8 cellular contexts compared by ENCODE assay signal in genomic region chr12:32399045-32399372, GRCh38. TPM values are rescaled to one million over a fixed set of nuclear protein-coding genes. Genes with fewer than 3 reads are reported as not detected.
DNase-seq lines count a peak whose midpoint lies in the region; ATAC-seq, FAIRE-seq and TF ChIP-seq lines count a peak whose summit lies in the region.

No MANE protein-coding gene starts in this region.

- H3K4me3 Mint-ChIP-seq in CD4-positive, alpha-beta T cell = peak overlapping the region; percentile 76
- H3K4me3 Mint-ChIP-seq in effector memory CD8-positive, alpha-beta T cell = peak overlapping the region; percentile 79 to 86
- H3K4me3 Mint-ChIP-seq in neural progenitor cell = peak overlapping the region; percentile 83

- H3K4me3 ChIP-seq in LNCaP clone FGC (ENCODE audit: low read depth, low read length) (peak overlapping the region; percentile 42), neural progenitor cell (peak overlapping the region; percentile 80)

- peaks cover 39% of the 10 kb centered on the region for H3F3A ChIP-seq in neural progenitor cell (ENCODE audit: low read depth)

- no peak overlapping the region for H3K9ac ChIP-seq in neural progenitor cell

- peaks cover 8% of the 10 kb centered on the region for H3K4me1 ChIP-seq in neural progenitor cell

- no peaks in the 10 kb centered on the region for H3K9me3 Mint-ChIP-seq in CD4-positive, alpha-beta T cell
- H3K9me3 Mint-ChIP-seq in effector memory CD8-positive, alpha-beta T cell = no peaks in the 10 kb centered on the region
- H3K9me3 Mint-ChIP-seq in neural progenitor cell = no peaks in the 10 kb centered on the region

- CTCF ChIA-PET in CD4-positive, alpha-beta T cell (lab: Charles Lee) = no interaction called here

- intact Hi-C loops in CD4-positive, alpha-beta T cell (cut with DNase I, micrococcal nuclease) = no loop called here

- no peaks in the 10 kb centered on the region for H3K36me3 ChIP-seq in neural progenitor cell

- no peaks in the 10 kb centered on the region for H3K9me3 ChIP-seq in CD4-positive, alpha-beta T cell (ENCODE audit: control insufficient read depth, low read length)
- H3K9me3 ChIP-seq in neural progenitor cell (ENCODE audit: low read depth) = no peaks in the 10 kb centered on the region

- H3K27me3 ChIP-seq in CD4-positive, alpha-beta T cell (ENCODE audit: control insufficient read depth, insufficient read depth, low read length) = peaks cover 20% of the 10 kb centered on the region
- H3K27me3 ChIP-seq in neural progenitor cell = peaks cover 11% of the 10 kb centered on the region

- no peak overlapping the region for H3K27ac Mint-ChIP-seq in CD4-positive, alpha-beta T cell
- H3K27ac Mint-ChIP-seq in effector memory CD8-positive, alpha-beta T cell = no peak overlapping the region
- no peak overlapping the region for H3K27ac Mint-ChIP-seq in neural progenitor cell

- peaks cover 40% of the 10 kb centered on the region for H3K79me2 ChIP-seq in neural progenitor cell (ENCODE audit: low read depth)

- peaks cover 57% of the 10 kb centered on the region for H3K27me3 Mint-ChIP-seq in CD4-positive, alpha-beta T cell
- peaks cover 36 to 39% of the 10 kb centered on the region in 2 donors for H3K27me3 Mint-ChIP-seq in effector memory CD8-positive, alpha-beta T cell
- peaks cover 23% of the 10 kb centered on the region for H3K27me3 Mint-ChIP-seq in neural progenitor cell (ENCODE audit: insufficient read depth, low read depth)

- POLR2A ChIA-PET in CD4-positive, alpha-beta T cell (lab: Charles Lee) = interaction anchor here (0.7 kb wide), 1 partner anchor 57 kb away, joined by 3 read pairs; no protein-coding TSS in a partner anchor

- no peak for ATAC-seq in CD4-positive, alpha-beta T cell (ENCODE audit: poor library complexity)
- no peak for ATAC-seq in effector memory CD8-positive, alpha-beta T cell (replicated peaks)
- ATAC-seq in GM18867 (IDR thresholded peaks at IDR 0.05; ENCODE audit: unreplicated experiment) = no peak

- H3K4me2 ChIP-seq in neural progenitor cell = peak overlapping the region; percentile 92

- DNase-seq in CD4-positive, alpha-beta T cell = no peak
- DNase-seq in LNCaP clone FGC (ENCODE audit: low read depth) = no peak
- DNase-seq in effector memory CD8-positive, alpha-beta T cell = no peak
- DNase-seq in neural progenitor cell (ENCODE audit: low spot score) = no peak
- DNase-seq in iPS-NIHi7 (ENCODE audit: extremely low spot score) = no peak
- no peak for DNase-seq in HTR-8/SVneo (ENCODE audit: insufficient read length, low spot score)
- no peak for DNase-seq in HUDEP-2 (lab: John Stamatoyannopoulos, UW; ENCODE audit: unreplicated experiment in 76 of 76)

- H2AFZ ChIP-seq in neural progenitor cell (replicated peaks) = peak overlapping the region; percentile 92

- no peaks in the 10 kb centered on the region for H4K20me1 ChIP-seq in neural progenitor cell (ENCODE audit: low read depth)

- TF ChIP-seq CTCF in CD4-positive, alpha-beta T cell (IDR thresholded peaks at IDR 0.05) = no peak
- TF ChIP-seq CTCF in LNCaP clone FGC (IDR thresholded peaks at IDR 0.05; ENCODE audit: control insufficient read depth, extremely low read depth, insufficient read depth) (no peak), neural progenitor cell (IDR thresholded peaks at IDR 0.05) (no peak)

- H3K36me3 Mint-ChIP-seq in CD4-positive, alpha-beta T cell (ENCODE audit: low read depth) = no peaks in the 10 kb centered on the region
- no peaks in the 10 kb centered on the region for H3K36me3 Mint-ChIP-seq in effector memory CD8-positive, alpha-beta T cell (ENCODE audit: insufficient read depth)
- no peaks in the 10 kb centered on the region for H3K36me3 Mint-ChIP-seq in neural progenitor cell

- H3K4me1 Mint-ChIP-seq in CD4-positive, alpha-beta T cell (ENCODE audit: low read depth) = no peaks in the 10 kb centered on the region
- H3K4me1 Mint-ChIP-seq in effector memory CD8-positive, alpha-beta T cell (ENCODE audit: low read depth in 2 of 2) = peaks cover 0 to 7% of the 10 kb centered on the region in 2 donors
- H3K4me1 Mint-ChIP-seq in neural progenitor cell = peaks cover 13% of the 10 kb centered on the region

- H3K27ac ChIP-seq in CD4-positive, alpha-beta T cell (ENCODE audit: low read depth, low read length) = no peak overlapping the region
- peak overlapping the region; percentile 78 for H3K27ac ChIP-seq in neural progenitor cell

- FAIRE-seq in HTR-8/SVneo (lab: Jason Lieb, UNC) = no peak

RNA-seq across cellular contexts. Expression of gene FGD4, which starts 0.3 kb away (rescaled TPM):
- under 1 TPM; 0.25 to 0.34 TPM for total RNA-seq in CD4-positive, alpha-beta T cell
- 29.6 and 41.4 TPM in 2 replicates for total RNA-seq in neural progenitor cell (ENCODE audit: low replicate concordance)

Comparison
In these comparisons a context has a peak if more than half of its experiments do, and no peak if none do; other contexts are left out.
1. RNA of gene FGD4, which starts 0.3 kb away (total RNA-seq): 29.6 to 41.4 TPM in neural progenitor cell; 0.25 to 0.34 TPM in CD4-positive, alpha-beta T cell; every median in the first group is over 10 times any median in the second.
2. Peak in every context shown above with its lines, with median percentiles within 50 percentile points of each other: H3K4me3 Mint-ChIP-seq.